ENCODE assay signal across 3 cellular contexts in genomic region chr20:6767166-6767535, GRCh38.
TF ChIP-seq lines count a peak whose summit lies in the region.

No MANE protein-coding gene starts in this region.

TF ChIP-seq in SK-N-SH, 30 proteins besides CTCF, POLR2A, EP300 and RAD21 (continued from another document):
- TF ChIP-seq USF1 (IDR thresholded peaks at IDR 0.05; ENCODE audit: borderline replicate concordance, low read depth) (no peak), MEF2A (IDR thresholded peaks at IDR 0.05; ENCODE audit: borderline replicate concordance, low read depth) (no peak), FOXM1 (IDR thresholded peaks at IDR 0.05; ENCODE audit: low read depth) (no peak)

TF ChIP-seq in SK-N-SH treated with all-trans-retinoic acid at 6 μM for 48 hours, 23 proteins besides CTCF, POLR2A, EP300 and RAD21 (continued from another document):
- TF ChIP-seq TSHZ2 (CRISPR knock-in tag; IDR thresholded peaks at IDR 0.05) = no peak
- no peak for TF ChIP-seq ISL1 (CRISPR knock-in tag; IDR thresholded peaks at IDR 0.05)
- TF ChIP-seq CSRNP3 (CRISPR knock-in tag; IDR thresholded peaks at IDR 0.05) = no peak
- no peak for TF ChIP-seq ARNTL (CRISPR knock-in tag; IDR thresholded peaks at IDR 0.05; ENCODE audit: borderline replicate concordance, low read depth)
- TF ChIP-seq POU6F1 (CRISPR knock-in tag; IDR thresholded peaks at IDR 0.05; ENCODE audit: borderline replicate concordance, low read depth) = no peak
- no peak for TF ChIP-seq CREB5 (CRISPR knock-in tag; IDR thresholded peaks at IDR 0.05; ENCODE audit: low read depth)
- TF ChIP-seq ZNF70 (CRISPR knock-in tag; IDR thresholded peaks at IDR 0.05) = no peak
- no peak for TF ChIP-seq ZFP30 (CRISPR knock-in tag; IDR thresholded peaks at IDR 0.05)
- TF ChIP-seq ZNF565 (CRISPR knock-in tag; conservative IDR thresholded peaks at IDR 0.05; ENCODE audit: low read depth) = no peak
- TF ChIP-seq BACH2 (CRISPR knock-in tag; IDR thresholded peaks at IDR 0.05; ENCODE audit: borderline replicate concordance) = no peak
- TF ChIP-seq CSDC2 (CRISPR knock-in tag; IDR thresholded peaks at IDR 0.05) = no peak
- no peak for TF ChIP-seq ESRRG (CRISPR knock-in tag; IDR thresholded peaks at IDR 0.05)
- TF ChIP-seq OSR1 (CRISPR knock-in tag; IDR thresholded peaks at IDR 0.05) = no peak
- TF ChIP-seq ZNF8 (CRISPR knock-in tag; IDR thresholded peaks at IDR 0.05) = no peak
- TF ChIP-seq SNAI2 (CRISPR knock-in tag; IDR thresholded peaks at IDR 0.05) = no peak
- TF ChIP-seq ZFP3 (CRISPR knock-in tag; IDR thresholded peaks at IDR 0.05) = no peak
- TF ChIP-seq GLIS3 (CRISPR knock-in tag; IDR thresholded peaks at IDR 0.05) = no peak

TF ChIP-seq in HepG2, 621 proteins besides CTCF, POLR2A, EP300 and RAD21:
- TF ChIP-seq PATZ1 (CRISPR knock-in tag; IDR thresholded peaks at IDR 0.05) (0 out of 2 replicates have a peak, but pooled peaks have one; percentile 14), ZNF576 (CRISPR knock-in tag; IDR thresholded peaks at IDR 0.05) (no peak), TFAP4 (IDR thresholded peaks at IDR 0.05; ENCODE audit: borderline replicate concordance, low read depth) (peak; percentile 38; the same call in 1 of the 2 replicates), PBX3 (CRISPR knock-in tag; IDR thresholded peaks at IDR 0.05; ENCODE audit: borderline replicate concordance) (no peak), SETDB1 (CRISPR knock-in tag; IDR thresholded peaks at IDR 0.05; ENCODE audit: borderline replicate concordance) (no peak)
